ENCODE assay signal across 16 cellular contexts in genomic region chr11:32307449-32307848, GRCh38.
"Had no signal": no experiment of that assay in that cellular context is flagged by ENCODE, and none has a peak within 500 bp of the region (broad histone marks: within the 10 kb centered on the region; RNA-seq: fewer than 3 reads in every experiment).

No MANE protein-coding gene starts in this region.

- H3K4me3 ChIP-seq: breast epithelium, coronary artery, gastrocnemius medialis, heart left ventricle, left lung, pancreas, right lobe of liver, stomach had no signal

- DNase-seq: activated CD4-positive, alpha-beta T cell treated with anti-CD3 and anti-CD28 coated beads, Interleukin-2, amount 50 U/mL, for 4 hours; activated gamma-delta T cell; activated T-cell treated with anti-CD3 and anti-CD28 coated beads, Interleukin-2, amount 50 U/mL, for 72 hours; erythroblast; gastrocnemius medialis; heart left ventricle; kidney; left lung; naive B cell; pancreas; right lobe of liver; small intestine; stimulated activated CD4-positive, alpha-beta T cell treated with anti-CD3 and anti-CD28 coated beads, Interleukin-4, amount 100 ng/mL, for 1 hour; stomach had no signal
